ENCODE assay signal across 9 cellular contexts in genomic region chr4:177229331-177229730, GRCh38.
A peak's percentile ranks its signal among the peaks of the same experiment; 100 is the strongest.
DNase-seq lines count a peak whose midpoint lies in the region; TF ChIP-seq lines count a peak whose summit lies in the region.
"Had no signal": no experiment of that assay in that cellular context is flagged by ENCODE, and none has a peak within 500 bp of the region (broad histone marks: within the 10 kb centered on the region; RNA-seq: fewer than 3 reads in every experiment).

No MANE protein-coding gene starts in this region.

- no peak overlapping the region for H3K18ac ChIP-seq in neuronal stem cell (ENCODE audit: low read length)

- peaks cover 8 to 12% (median 10%) of the 10 kb centered on the region in 4 donors for H3K4me1 Mint-ChIP-seq in CD4-positive, alpha-beta memory T cell

- H4K91ac ChIP-seq in neuronal stem cell (ENCODE audit: low read depth, low read length, poor library complexity), result no peak overlapping the region

- POLR2A ChIA-PET in CD4-positive, alpha-beta memory T cell (lab: Charles Lee; ENCODE audit: partially characterized antibody), result no interaction called here

- peak overlapping the region; percentile 73 for H3K4me2 ChIP-seq in mammary epithelial cell (ENCODE audit: insufficient read depth, low read depth, low read length)
- no peak overlapping the region for H3K4me2 ChIP-seq in neuronal stem cell (ENCODE audit: insufficient read depth, low read length, poor library complexity, severe bottlenecking)

- peaks cover 1 to 2% of the 10 kb centered on the region in 2 donors for H3K27me3 Mint-ChIP-seq in CD4-positive, alpha-beta memory T cell

- CTCF ChIA-PET in CD4-positive, alpha-beta memory T cell (lab: Charles Lee; ENCODE audit: partially characterized antibody), result interaction anchor here (1.1 kb wide), 1 partner anchor 21 kb away, joined by 3 read pairs; no protein-coding TSS in a partner anchor
- CTCF ChIA-PET in mammary epithelial cell (lab: Charles Lee; ENCODE audit: low non-redundant PET), result no interaction called here

- no peak overlapping the region for H3K14ac ChIP-seq in neuronal stem cell (ENCODE audit: low read length)

- no peak overlapping the region for H3K4ac ChIP-seq in neuronal stem cell (ENCODE audit: low read length)

- no peaks in the 10 kb centered on the region for H3K27me3 ChIP-seq in CD4-positive, alpha-beta memory T cell (ENCODE audit: insufficient read depth, low read length)
- H3K27me3 ChIP-seq in mammary epithelial cell (ENCODE audit: insufficient read depth, low read length) (no peaks in the 10 kb centered on the region), neuronal stem cell (ENCODE audit: control insufficient read depth in 3 of 3, insufficient read depth in 3 of 3, low read depth in 1 of 3, low read length in 3 of 3) (no peaks in the 10 kb centered on the region), uterus (no peaks in the 10 kb centered on the region)

- H2AFZ ChIP-seq in mammary epithelial cell (ENCODE audit: low read depth, low read length) (peak overlapping the region; percentile 79), neuronal stem cell (ENCODE audit: low read length) (peak overlapping the region; percentile 70)

- no peak overlapping the region for H2AK5ac ChIP-seq in neuronal stem cell (ENCODE audit: low read depth, low read length)

- intact Hi-C loops in CD4-positive, alpha-beta memory T cell (cut with micrococcal nuclease), result no loop called here
- intact Hi-C loops in mammary epithelial cell (cut with micrococcal nuclease), result no loop called here
- intact Hi-C loops in uterus (cut with DNase I; ENCODE audit: low total_unique reads), result no loop called here

- H3K27ac Mint-ChIP-seq in CD4-positive, alpha-beta memory T cell, result peak overlapping the region in 2 of 7 donors; percentile 43 to 49

- H3K36me3 ChIP-seq in CD4-positive, alpha-beta memory T cell (ENCODE audit: insufficient read depth, low read length), result no peaks in the 10 kb centered on the region
- H3K36me3 ChIP-seq in mammary epithelial cell (ENCODE audit: insufficient read depth, low read length), result no peaks in the 10 kb centered on the region
- no peaks in the 10 kb centered on the region for H3K36me3 ChIP-seq in neuronal stem cell (replicated peaks in 1 of 2; ENCODE audit: control insufficient read depth in 2 of 2, insufficient read depth in 2 of 2, low read length in 2 of 2)
- no peaks in the 10 kb centered on the region for H3K36me3 ChIP-seq in uterus

- H3K27ac ChIP-seq in CD4-positive, alpha-beta memory T cell (ENCODE audit: low read depth, low read length), result no peak overlapping the region
- no peak overlapping the region for H3K27ac ChIP-seq in mammary epithelial cell (ENCODE audit: insufficient read depth, low read depth, low read length)
- no peak overlapping the region for H3K27ac ChIP-seq in neuronal stem cell (replicated peaks; ENCODE audit: low read length)
- H3K27ac ChIP-seq in uterus, result no peak overlapping the region

- H3K4me3 ChIP-seq in CD4-positive, alpha-beta memory T cell (ENCODE audit: low read length in 2 of 2), result peak overlapping the region in 1 of 2 donors; percentile 18
- H3K4me3 ChIP-seq in mammary epithelial cell (replicated peaks in 1 of 3; ENCODE audit: insufficient read depth in 1 of 3, low read depth in 2 of 3, low read length in 3 of 3) (peak overlapping the region in 2 of 3 experiments; percentile 3 to 31), neuronal stem cell (ENCODE audit: low read length in 2 of 2) (no peak overlapping the region), uterus (peak overlapping the region in 1 of 2 donors; percentile 20)

- no peaks in the 10 kb centered on the region for H3K9me3 ChIP-seq in CD4-positive, alpha-beta memory T cell (ENCODE audit: control insufficient read depth in 1 of 2, low read length in 2 of 2)
- H3K9me3 ChIP-seq in mammary epithelial cell (replicated peaks; ENCODE audit: insufficient read depth, low read length) (no peaks in the 10 kb centered on the region), neuronal stem cell (replicated peaks in 1 of 2; ENCODE audit: control insufficient read depth in 2 of 2, insufficient read depth in 1 of 2, low read depth in 1 of 2, low read length in 2 of 2) (no peaks in the 10 kb centered on the region), uterus (no peaks in the 10 kb centered on the region)

- H3K9me3 Mint-ChIP-seq in CD4-positive, alpha-beta memory T cell, result no peaks in the 10 kb centered on the region

- no peak overlapping the region for H2BK15ac ChIP-seq in neuronal stem cell (ENCODE audit: low read length)

- in situ Hi-C loops in mammary epithelial cell (cut with MboI; ENCODE audit: low sequenced_read_pairs in 2 of 2), result no loop called here

- no peaks in the 10 kb centered on the region for H3K79me2 ChIP-seq in mammary epithelial cell (ENCODE audit: insufficient read depth, low read length)

- H4K20me1 ChIP-seq in mammary epithelial cell (ENCODE audit: insufficient read depth, low read length), result no peaks in the 10 kb centered on the region

- H2BK12ac ChIP-seq in neuronal stem cell (ENCODE audit: low read length), result no peak overlapping the region

- TF ChIP-seq POLR2A in uterus (IDR thresholded peaks at IDR 0.05), result no peak

- H3K79me1 ChIP-seq in neuronal stem cell (ENCODE audit: low read depth, low read length), result no peaks in the 10 kb centered on the region

- dilution Hi-C loops in mammary epithelial cell (cut with HindIII; ENCODE audit: low sequenced_read_pairs), result no loop called here

- BruUV-seq in mammary epithelial cell (replicated peaks; lab: Mats Ljungman, UMichigan), result no TSS peak

- H4K8ac ChIP-seq in neuronal stem cell (ENCODE audit: low read depth, low read length), result no peak overlapping the region

- H3K36me3 Mint-ChIP-seq in CD4-positive, alpha-beta memory T cell, result no peaks in the 10 kb centered on the region

- H3K23ac ChIP-seq in neuronal stem cell (ENCODE audit: low read depth, low read length, poor library complexity), result no peak overlapping the region

- H3K4me1 ChIP-seq in CD4-positive, alpha-beta memory T cell (ENCODE audit: insufficient read depth, low read length), result peaks cover 7% of the 10 kb centered on the region
- H3K4me1 ChIP-seq in mammary epithelial cell (ENCODE audit: insufficient read depth, low read length), result no peaks in the 10 kb centered on the region
- H3K4me1 ChIP-seq in neuronal stem cell (ENCODE audit: control insufficient read depth in 2 of 2, insufficient read depth in 1 of 2, low read depth in 1 of 2, low read length in 2 of 2), result no peaks in the 10 kb centered on the region
- H3K4me1 ChIP-seq in uterus, result no peaks in the 10 kb centered on the region

- H2BK5ac ChIP-seq in neuronal stem cell (ENCODE audit: low read length), result no peak overlapping the region

- H3K9ac ChIP-seq in mammary epithelial cell (ENCODE audit: insufficient read depth, low read length) (no peak overlapping the region), neuronal stem cell (ENCODE audit: low read depth, low read length, poor library complexity) (no peak overlapping the region)

- no peak for DNase-seq in CD4-positive, alpha-beta memory T cell
- DNase-seq in MV-4-11 (lab: John Stamatoyannopoulos, UW) (peak; percentile 16), mammary epithelial cell (no peak), neuronal stem cell (ENCODE audit: low spot score) (no peak), SIG-M5 (lab: John Stamatoyannopoulos, UW) (no peak), SKM-1 (lab: John Stamatoyannopoulos, UW; ENCODE audit: unreplicated experiment) (no peak), uterus (no peak)
- no peak for DNase-seq in stimulated activated CD4-positive, alpha-beta T cell treated with anti-CD3 and anti-CD28 coated beads, Interleukin-4, amount 100 ng/mL, for 4 hours
- DNase-seq: activated gamma-delta T cell treated with Interleukin-2 at 50 U/mL for 16 hours had no signal

- H3K4me3 Mint-ChIP-seq in CD4-positive, alpha-beta memory T cell, result peak overlapping the region; percentile 10 to 79 (median 65)

- WGBS in mammary epithelial cell (ENCODE audit: low coverage, missing lambda C conversion rate), result 30% methylated on average over 7 of the region's 7 CpGs
- no CpG with 5 or more reads among the region's 7 CpGs for whole genome bisulfite sequencing in neuronal stem cell (ENCODE audit: extremely low coverage in 2 of 2, insufficient read length in 2 of 2, insufficient replicate concordance in 1 of 2), 2 donors

- no peak for TF ChIP-seq CTCF in mammary epithelial cell (conservative IDR thresholded peaks at IDR 0.05 in 1 of 2, IDR thresholded peaks at IDR 0.05 in 1 of 2; ENCODE audit: extremely low read depth in 1 of 2, insufficient read depth in 1 of 2, low read depth in 1 of 2, low read length in 2 of 2)
- TF ChIP-seq CTCF in uterus (IDR thresholded peaks at IDR 0.05), result no peak

- no peak overlapping the region for H2BK120ac ChIP-seq in neuronal stem cell (ENCODE audit: low read depth, low read length)

Comparison
In these comparisons a context has a peak if more than half of its experiments do, and no peak if none do; other contexts are left out.
1. H3K4me3 ChIP-seq: peak in mammary epithelial cell (2 of 3); none in neuronal stem cell (0 of 2).